8 cellular contexts compared by ENCODE assay signal in the genomic region with DNA sequence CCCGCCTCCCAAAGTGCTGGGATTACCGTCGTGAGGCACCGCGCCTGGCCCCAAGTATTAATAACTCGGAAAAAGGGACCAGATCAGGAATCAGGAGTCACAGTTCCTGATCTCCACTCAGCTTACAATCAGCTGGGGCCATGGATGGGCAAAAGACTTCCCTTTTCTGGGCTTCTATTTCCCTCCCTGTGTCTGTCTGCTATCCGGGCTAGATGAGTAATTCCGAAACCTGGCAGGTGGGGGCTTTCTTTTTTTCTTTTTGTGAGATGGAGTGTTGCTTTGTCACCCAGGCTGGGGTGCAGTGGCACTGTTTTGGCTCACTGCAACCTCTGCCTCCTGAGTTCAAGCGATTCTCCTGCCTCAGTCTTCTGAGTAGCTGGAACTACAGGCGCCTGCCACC. TPM values are rescaled to one million over a fixed set of nuclear protein-coding genes. Genes with fewer than 3 reads are reported as not detected.
DNase-seq lines count a peak whose midpoint lies in the region; ATAC-seq and TF ChIP-seq lines count a peak whose summit lies in the region.

No MANE protein-coding gene starts in this region.

- CTCF ChIA-PET in activated CD4-positive, alpha-beta memory T cell treated with anti-CD3 and anti-CD28 coated beads, Interleukin-2, amount 10 ng/mL, durations not matched to agents 7 days and 5 days (lab: Charles Lee), result interaction anchor here (1.5 to 3.1 kb wide), 3 partner anchors 11 to 614 kb away, joined by 3 to 19 read pairs (median 19); a partner anchor contains a TSS

- H3K27ac ChIP-seq in right lobe of liver, result no peak overlapping the region

- in situ Hi-C loops in GM13977 (cut with MboI; ENCODE audit: low pct_unique_long_range_greater_than_20kb, low sequenced_read_pairs, unreplicated experiment), result loop anchor here (25.0 kb wide), 1 partner anchor 1142 kb away; no protein-coding TSS in a partner anchor

- no peaks in the 10 kb centered on the region for H3K9me3 Mint-ChIP-seq in activated CD4-positive, alpha-beta memory T cell treated with anti-CD3 and anti-CD28 coated beads, Interleukin-2, amount 10 ng/mL, durations not matched to agents 7 days and 5 days

- WGBS in right lobe of liver (ENCODE audit: insufficient coverage, low coverage, low lambda C conversion rate, missing lambda C conversion rate), result 63% methylated on average over 3 of the region's 10 CpGs

- H3K27me3 ChIP-seq in right lobe of liver, result no peaks in the 10 kb centered on the region

- peaks cover 44% of the 10 kb centered on the region for H3K4me1 Mint-ChIP-seq in activated CD4-positive, alpha-beta memory T cell treated with anti-CD3 and anti-CD28 coated beads, Interleukin-2, amount 10 ng/mL, durations not matched to agents 7 days and 5 days

- ATAC-seq in GM19463 (IDR thresholded peaks at IDR 0.05; ENCODE audit: unreplicated experiment), result peak; percentile 82
- ATAC-seq in HG03139 (IDR thresholded peaks at IDR 0.05; ENCODE audit: unreplicated experiment), result peak; percentile 41
- no peak for ATAC-seq in right lobe of liver

- TF ChIP-seq CTCF in GM13977 (IDR thresholded peaks at IDR 0.05; ENCODE audit: extremely low read depth, insufficient read depth, missing control alignments) (no peak), right lobe of liver (IDR thresholded peaks at IDR 0.05) (no peak)

- no peak overlapping the region for H3K27ac Mint-ChIP-seq in activated CD4-positive, alpha-beta memory T cell treated with anti-CD3 and anti-CD28 coated beads, Interleukin-2, amount 10 ng/mL, durations not matched to agents 7 days and 5 days

- TF ChIP-seq POLR2A in right lobe of liver (IDR thresholded peaks at IDR 0.05), result no peak

- intact Hi-C loops in right lobe of liver (cut with DNase I), result no loop called here

- H3K4me1 ChIP-seq in right lobe of liver, result peaks cover 0 to 8% (median 0%) of the 10 kb centered on the region in 4 donors

- H3K9me3 ChIP-seq in right lobe of liver, result no peaks in the 10 kb centered on the region

- peaks cover 30% of the 10 kb centered on the region for H3K36me3 Mint-ChIP-seq in activated CD4-positive, alpha-beta memory T cell treated with anti-CD3 and anti-CD28 coated beads, Interleukin-2, amount 10 ng/mL, durations not matched to agents 7 days and 5 days (ENCODE audit: low read depth)

- H3K27me3 Mint-ChIP-seq in activated CD4-positive, alpha-beta memory T cell treated with anti-CD3 and anti-CD28 coated beads, Interleukin-2, amount 10 ng/mL, durations not matched to agents 7 days and 5 days, result no peaks in the 10 kb centered on the region

- H3K4me3 Mint-ChIP-seq in activated CD4-positive, alpha-beta memory T cell treated with anti-CD3 and anti-CD28 coated beads, Interleukin-2, amount 10 ng/mL, durations not matched to agents 7 days and 5 days, result no peak overlapping the region

- DNase-seq in GM13977 (ENCODE audit: low spot score), result peak; percentile 49
- DNase-seq in activated CD4-positive, alpha-beta memory T cell treated with anti-CD3 and anti-CD28 coated beads, Interleukin-2, amount 10 ng/mL, durations not matched to agents 7 days and 5 days, result peak; percentile 44
- no peak for DNase-seq in 8988T
- DNase-seq in NCI-H128 (lab: John Stamatoyannopoulos, UW; ENCODE audit: unreplicated experiment), result no peak
- no peak for DNase-seq in right lobe of liver
- no peak for DNase-seq in middle frontal gyrus (ENCODE audit: extremely low spot score, low spot score)

- no peak overlapping the region for H3K4me3 ChIP-seq in right lobe of liver

- POLR2A ChIA-PET in activated CD4-positive, alpha-beta memory T cell treated with anti-CD3 and anti-CD28 coated beads, Interleukin-2, amount 10 ng/mL, durations not matched to agents 7 days and 5 days (lab: Charles Lee), result interaction anchor here (2.0 to 3.1 kb wide), 2 partner anchors 9 to 11 kb away, joined by 8 to 10 read pairs; a partner anchor contains a TSS

- H3K36me3 ChIP-seq in right lobe of liver, result peaks cover 7 to 22% (median 14%) of the 10 kb centered on the region in 4 donors

RNA-seq across cellular contexts. Expression of a gene that starts 11.6 kb away (rescaled TPM):
- total RNA-seq in activated CD4-positive, alpha-beta memory T cell treated with anti-CD3 and anti-CD28 coated beads, Interleukin-2, amount 10 ng/mL, durations not matched to agents 7 days and 5 days, result 1,000 to 10,000 TPM; 1,304 to 1,323 TPM
- 100 to 1,000 TPM; 406 to 921 (median 499) TPM for total RNA-seq in right lobe of liver

RNA-seq across cellular contexts. Expression of a gene that starts 15.9 kb away (rescaled TPM):
- total RNA-seq in activated CD4-positive, alpha-beta memory T cell treated with anti-CD3 and anti-CD28 coated beads, Interleukin-2, amount 10 ng/mL, durations not matched to agents 7 days and 5 days, result 10 to 100 TPM; 16.6 to 16.8 TPM
- total RNA-seq in right lobe of liver, result 1 to 10 TPM; 5.5 to 8.5 (median 6.4) TPM

Comparison
In these comparisons a context has a peak if more than half of its experiments do, and no peak if none do; other contexts are left out.
1. DNase-seq: peak in GM13977 (single experiment) and activated CD4-positive, alpha-beta memory T cell treated with anti-CD3 and anti-CD28 coated beads, Interleukin-2, amount 10 ng/mL, durations not matched to agents 7 days and 5 days (single experiment); none in 8988T (single experiment), NCI-H128 (single experiment), right lobe of liver (0 of 3) and middle frontal gyrus (single experiment).
2. ATAC-seq: peak in GM19463 (single experiment) and HG03139 (single experiment); none in right lobe of liver (0 of 4).